ENCODE assay signal across 16 cellular contexts in the genomic region with DNA sequence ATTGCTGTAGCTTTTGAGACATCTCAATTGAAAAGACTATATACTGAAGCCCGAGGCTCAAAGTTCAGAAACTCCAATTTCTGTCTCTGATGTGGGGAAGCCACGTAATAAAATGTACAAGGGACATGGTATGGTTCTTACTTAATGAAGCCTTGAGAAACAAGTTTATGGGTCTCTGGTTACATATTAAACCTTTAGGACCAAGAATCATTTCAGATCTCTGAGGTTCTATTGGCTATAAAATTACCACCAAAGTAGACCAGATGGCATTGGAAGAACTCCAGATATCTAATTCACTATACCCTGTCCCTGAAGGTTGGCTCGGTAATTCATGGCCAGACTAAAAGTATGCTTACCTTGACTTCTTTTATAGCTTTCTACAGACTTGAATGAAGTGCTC. TPM values are rescaled to one million over a fixed set of nuclear protein-coding genes. Genes with fewer than 3 reads are reported as not detected.
A peak's percentile ranks its signal among the peaks of the same experiment; 100 is the strongest.
DNase-seq lines count a peak whose midpoint lies in the region; ATAC-seq and TF ChIP-seq lines count a peak whose summit lies in the region.
"Had no signal": no experiment of that assay in that cellular context is flagged by ENCODE, and none has a peak within 500 bp of the region (broad histone marks: within the 10 kb centered on the region; RNA-seq: fewer than 3 reads in every experiment).

No MANE protein-coding gene starts in this region.

- H2AFZ ChIP-seq in H9 (ENCODE audit: low read length) (no peak overlapping the region), PC-9 (no peak overlapping the region)

- POLR2A ChIA-PET in PC-9 (lab: Charles Lee; ENCODE audit: unreplicated experiment) = no interaction called here

- no peak overlapping the region for H3K23ac ChIP-seq in H9 (ENCODE audit: insufficient read length, low read depth, low read length)

- peak overlapping the region; percentile 77 for H3K27ac Mint-ChIP-seq in stimulated activated naive CD8-positive, alpha-beta T cell treated with anti-CD3 and anti-CD28 coated beads, Interleukin-15, Interleukin-2, amounts not matched to agents 100 ng/mL and 50 ng/mL, for 24 hours
- H3K27ac Mint-ChIP-seq in stimulated activated naive CD8-positive, alpha-beta T cell treated with anti-CD3 and anti-CD28 coated beads, Interleukin-15, amount 100 ng/mL, for 72 hours = peak overlapping the region in 1 of 2 donors; percentile 54
- H3K27ac Mint-ChIP-seq in H9 = no peak overlapping the region

- no TSS peak for BruUV-seq in PC-9 (replicated peaks; lab: Mats Ljungman, UMichigan)

- H3K56ac ChIP-seq in H9 (ENCODE audit: insufficient read length, low read depth, low read length) = no peak overlapping the region

- H3K36me3 ChIP-seq in mucosa of rectum (ENCODE audit: control insufficient read depth in 2 of 2, insufficient read depth in 2 of 2, low read length in 2 of 2) (peaks cover 20 to 25% of the 10 kb centered on the region in 2 donors), PC-9 (ENCODE audit: low read depth) (no peaks in the 10 kb centered on the region; the same call in 1 of the 2 replicates)

- no peaks in the 10 kb centered on the region for H4K20me1 ChIP-seq in H9 (ENCODE audit: control insufficient read depth, insufficient read depth, insufficient read length)
- H4K20me1 ChIP-seq in PC-9 (ENCODE audit: insufficient read depth) = no peaks in the 10 kb centered on the region

- H3K27ac ChIP-seq in mucosa of rectum (ENCODE audit: low read depth in 2 of 2, low read length in 2 of 2) = peak overlapping the region; percentile 78 to 80
- no peak overlapping the region for H3K27ac ChIP-seq in H9 (ENCODE audit: insufficient read length, low read depth, low read length)
- H3K27ac ChIP-seq in PC-9 = no peak overlapping the region
- H3K27ac ChIP-seq: A549 had no signal

- no peak for DNase-seq in stimulated activated naive CD8-positive, alpha-beta T cell treated with anti-CD3 and anti-CD28 coated beads, Interleukin-15, amount 100 ng/mL, for 72 hours
- peak; percentile 62 for DNase-seq in cerebellar cortex (ENCODE audit: low spot score)
- DNase-seq in H9 = no peak
- no peak for DNase-seq in DMS114 treated with DMSO at 0.1 percent for 48 hours (lab: John Stamatoyannopoulos, UW; ENCODE audit: unreplicated experiment)
- no peak for DNase-seq in PC-9
- DNase-seq: DND-41; MM.1S; NCI-H1105; NCI-H1694 treated with DMSO at 0.1 percent for 48 hours; NCI-H69; NK-92 treated with Interleukin-12 subunit alpha and Interleukin-12 subunit beta, amount 100 ng/mL, for 24 hours had no signal

- H3K4me2 ChIP-seq in H9 (ENCODE audit: insufficient read depth, insufficient read length, low read length) = no peak overlapping the region
- no peak overlapping the region for H3K4me2 ChIP-seq in PC-9
- H3K4me2 ChIP-seq: A549 had no signal

- H3K4me1 ChIP-seq in mucosa of rectum (ENCODE audit: control insufficient read depth in 2 of 2, insufficient read depth in 2 of 2, low read length in 2 of 2) (peaks cover 34 to 38% of the 10 kb centered on the region in 2 donors), H9 (ENCODE audit: insufficient read depth, low read length) (no peaks in the 10 kb centered on the region), PC-9 (replicated peaks; ENCODE audit: insufficient read depth) (no peaks in the 10 kb centered on the region)

- H3K79me2 ChIP-seq in H9 (ENCODE audit: insufficient read depth, low read length) (no peaks in the 10 kb centered on the region), PC-9 (ENCODE audit: low read depth) (0 out of 2 replicates have a peak, but pooled peaks cover 4% of the 10 kb centered on the region)

- no peaks in the 10 kb centered on the region for H3K9me3 ChIP-seq in mucosa of rectum (ENCODE audit: control insufficient read depth in 2 of 2, low read length in 2 of 2)
- H3K9me3 ChIP-seq in H9 (ENCODE audit: control insufficient read depth, low read depth, low read length) = no peaks in the 10 kb centered on the region
- H3K9me3 ChIP-seq in PC-9 (ENCODE audit: insufficient read depth, low read depth) = no peaks in the 10 kb centered on the region
- H3K9me3 ChIP-seq: A549 had no signal

- H3K9ac ChIP-seq in mucosa of rectum (ENCODE audit: low read depth in 1 of 2, low read length in 2 of 2) (no peak overlapping the region), H9 (ENCODE audit: extremely low read depth, insufficient read length, low read length) (no peak overlapping the region)

- H3K14ac ChIP-seq in H9 (ENCODE audit: insufficient read depth, low read length) = no peak overlapping the region

- no peak overlapping the region for H3K4me3 Mint-ChIP-seq in stimulated activated naive CD8-positive, alpha-beta T cell treated with anti-CD3 and anti-CD28 coated beads, Interleukin-15, Interleukin-2, amounts not matched to agents 100 ng/mL and 50 ng/mL, for 24 hours
- no peak overlapping the region for H3K4me3 Mint-ChIP-seq in stimulated activated naive CD8-positive, alpha-beta T cell treated with anti-CD3 and anti-CD28 coated beads, Interleukin-15, amount 100 ng/mL, for 72 hours
- H3K4me3 Mint-ChIP-seq in H9 = no peak overlapping the region; a peak in 1 of 5 replicates

- CTCF ChIA-PET in PC-9 (lab: Charles Lee) = no interaction called here

- no peak overlapping the region for H3K4ac ChIP-seq in H9 (ENCODE audit: low read depth, low read length)

- TF ChIP-seq CTCF in H9 (conservative IDR thresholded peaks at IDR 0.05) = no peak
- no peak for TF ChIP-seq CTCF in PC-9 (conservative IDR thresholded peaks at IDR 0.05)

- no peak overlapping the region for H2AK5ac ChIP-seq in H9 (ENCODE audit: insufficient read length, low read length)

- H3K9me2 ChIP-seq in PC-9 (ENCODE audit: insufficient read depth) = no peaks in the 10 kb centered on the region

- no peaks in the 10 kb centered on the region for H3K9me3 Mint-ChIP-seq in stimulated activated naive CD8-positive, alpha-beta T cell treated with anti-CD3 and anti-CD28 coated beads, Interleukin-15, Interleukin-2, amounts not matched to agents 100 ng/mL and 50 ng/mL, for 24 hours
- no peaks in the 10 kb centered on the region for H3K9me3 Mint-ChIP-seq in stimulated activated naive CD8-positive, alpha-beta T cell treated with anti-CD3 and anti-CD28 coated beads, Interleukin-15, amount 100 ng/mL, for 72 hours
- no peaks in the 10 kb centered on the region for H3K9me3 Mint-ChIP-seq in H9

- peaks cover 62% of the 10 kb centered on the region for H3K4me1 Mint-ChIP-seq in stimulated activated naive CD8-positive, alpha-beta T cell treated with anti-CD3 and anti-CD28 coated beads, Interleukin-15, Interleukin-2, amounts not matched to agents 100 ng/mL and 50 ng/mL, for 24 hours (ENCODE audit: low read depth)
- H3K4me1 Mint-ChIP-seq in stimulated activated naive CD8-positive, alpha-beta T cell treated with anti-CD3 and anti-CD28 coated beads, Interleukin-15, amount 100 ng/mL, for 72 hours = peaks cover 69% of the 10 kb centered on the region
- peaks cover 5% of the 10 kb centered on the region in 2 experiments for H3K4me1 Mint-ChIP-seq in H9

- H4K5ac ChIP-seq in H9 (ENCODE audit: insufficient read length, low read depth, low read length) = no peak overlapping the region

- no peaks in the 10 kb centered on the region for H3K23me2 ChIP-seq in H9 (ENCODE audit: insufficient read length, low read depth, low read length, poor library complexity, severe bottlenecking)

- H3K4me3 ChIP-seq in mucosa of rectum (ENCODE audit: low read length in 2 of 2) (peak overlapping the region in 1 of 2 donors; percentile 15), PC-9 (no peak overlapping the region)
- H3K4me3 ChIP-seq: A549 had no signal

- no peaks in the 10 kb centered on the region for H3F3A ChIP-seq in PC-9 (ENCODE audit: insufficient read depth, low read depth)

- ATAC-seq in stimulated activated naive CD8-positive, alpha-beta T cell treated with anti-CD3 and anti-CD28 coated beads, Interleukin-15, amount 100 ng/mL, for 72 hours = no peak
- ATAC-seq: A549, HepG2 had no signal

- no peak overlapping the region for H3T11ph ChIP-seq in H9 (ENCODE audit: low read length)

- no peaks in the 10 kb centered on the region for H3K79me1 ChIP-seq in H9 (ENCODE audit: insufficient read depth, low read depth, low read length, poor library complexity, severe bottlenecking)

- no peak overlapping the region for H2BK120ac ChIP-seq in H9 (ENCODE audit: low read depth, low read length, poor library complexity, severe bottlenecking)

- no peak overlapping the region for H2BK20ac ChIP-seq in H9 (ENCODE audit: low read depth, low read length, poor library complexity, severe bottlenecking)

- no peak overlapping the region for H2BK15ac ChIP-seq in H9 (ENCODE audit: low read depth, low read length)

- no peaks in the 10 kb centered on the region for H3K27me3 Mint-ChIP-seq in stimulated activated naive CD8-positive, alpha-beta T cell treated with anti-CD3 and anti-CD28 coated beads, Interleukin-15, Interleukin-2, amounts not matched to agents 100 ng/mL and 50 ng/mL, for 24 hours
- no peaks in the 10 kb centered on the region for H3K27me3 Mint-ChIP-seq in stimulated activated naive CD8-positive, alpha-beta T cell treated with anti-CD3 and anti-CD28 coated beads, Interleukin-15, amount 100 ng/mL, for 72 hours
- H3K27me3 Mint-ChIP-seq in H9 (ENCODE audit: low read depth) = no peaks in the 10 kb centered on the region

- no CpG with 5 or more reads among the region's 3 CpGs for WGBS in H9 (ENCODE audit: extremely low coverage, insufficient read length, low lambda C conversion rate)

- no peak overlapping the region for H4K91ac ChIP-seq in H9 (ENCODE audit: insufficient read length, low read depth, low read length)

- no peak overlapping the region for H2BK12ac ChIP-seq in H9 (ENCODE audit: insufficient read length, low read depth, low read length)

- H4K8ac ChIP-seq in H9 (replicated peaks; ENCODE audit: insufficient read length, low read depth, low read length) = no peak overlapping the region

- intact Hi-C loops in PC-9 (cut with micrococcal nuclease; ENCODE audit: unreplicated experiment) = no loop called here

- H2BK5ac ChIP-seq in H9 (ENCODE audit: insufficient read length, low read length) = no peak overlapping the region

- no peak overlapping the region for H3K18ac ChIP-seq in H9 (ENCODE audit: insufficient read length, low read depth, low read length)

- H3K36me3 Mint-ChIP-seq in stimulated activated naive CD8-positive, alpha-beta T cell treated with anti-CD3 and anti-CD28 coated beads, Interleukin-15, Interleukin-2, amounts not matched to agents 100 ng/mL and 50 ng/mL, for 24 hours (ENCODE audit: low read depth) = peaks cover 65% of the 10 kb centered on the region
- H3K36me3 Mint-ChIP-seq in H9 (ENCODE audit: insufficient read depth in 1 of 3, low read depth in 3 of 3) = peaks cover 0 to 6% (median 3%) of the 10 kb centered on the region in 3 experiments; a peak in 3 of 7 replicates

- no peaks in the 10 kb centered on the region for H3K27me3 ChIP-seq in mucosa of rectum (ENCODE audit: control insufficient read depth in 2 of 2, insufficient read depth in 2 of 2, low read length in 2 of 2)
- no peaks in the 10 kb centered on the region for H3K27me3 ChIP-seq in H9 (ENCODE audit: insufficient read depth, low read length)
- no peaks in the 10 kb centered on the region for H3K27me3 ChIP-seq in PC-9 (ENCODE audit: insufficient read depth, low read depth)

RNA-seq across cellular contexts. Expression of gene STAMBPL1, which starts 23.7 kb away (rescaled TPM):
- total RNA-seq in H9 (2021) (3.2 and 4.6 TPM in 2 replicates), PC-9 (2021) (7.4 and 7.6 TPM in 2 replicates)

RNA-seq across cellular contexts. Expression of gene ACTA2, which starts 48.9 kb away (rescaled TPM):
- total RNA-seq in H9 (2021) (2.3 and 2.4 TPM in 2 replicates), PC-9 (2021) (5.3 and 8.4 TPM in 2 replicates)

RNA-seq across cellular contexts. Expression of gene ANKRD22, which starts 52.1 kb away (rescaled TPM):
- total RNA-seq in H9 (2021) (not detected in 2 replicates), PC-9 (2021) (3.8 and 4.9 TPM in 2 replicates)
- total RNA-seq: H4, HepG2 had no signal

Comparison
In these comparisons a context has a peak if more than half of its experiments do, and no peak if none do; other contexts are left out.
1. H3K27ac ChIP-seq: peak in mucosa of rectum (2 of 2); none in H9 (single experiment) and PC-9 (single experiment).